8 cellular contexts compared by ENCODE assay signal in the genomic region with DNA sequence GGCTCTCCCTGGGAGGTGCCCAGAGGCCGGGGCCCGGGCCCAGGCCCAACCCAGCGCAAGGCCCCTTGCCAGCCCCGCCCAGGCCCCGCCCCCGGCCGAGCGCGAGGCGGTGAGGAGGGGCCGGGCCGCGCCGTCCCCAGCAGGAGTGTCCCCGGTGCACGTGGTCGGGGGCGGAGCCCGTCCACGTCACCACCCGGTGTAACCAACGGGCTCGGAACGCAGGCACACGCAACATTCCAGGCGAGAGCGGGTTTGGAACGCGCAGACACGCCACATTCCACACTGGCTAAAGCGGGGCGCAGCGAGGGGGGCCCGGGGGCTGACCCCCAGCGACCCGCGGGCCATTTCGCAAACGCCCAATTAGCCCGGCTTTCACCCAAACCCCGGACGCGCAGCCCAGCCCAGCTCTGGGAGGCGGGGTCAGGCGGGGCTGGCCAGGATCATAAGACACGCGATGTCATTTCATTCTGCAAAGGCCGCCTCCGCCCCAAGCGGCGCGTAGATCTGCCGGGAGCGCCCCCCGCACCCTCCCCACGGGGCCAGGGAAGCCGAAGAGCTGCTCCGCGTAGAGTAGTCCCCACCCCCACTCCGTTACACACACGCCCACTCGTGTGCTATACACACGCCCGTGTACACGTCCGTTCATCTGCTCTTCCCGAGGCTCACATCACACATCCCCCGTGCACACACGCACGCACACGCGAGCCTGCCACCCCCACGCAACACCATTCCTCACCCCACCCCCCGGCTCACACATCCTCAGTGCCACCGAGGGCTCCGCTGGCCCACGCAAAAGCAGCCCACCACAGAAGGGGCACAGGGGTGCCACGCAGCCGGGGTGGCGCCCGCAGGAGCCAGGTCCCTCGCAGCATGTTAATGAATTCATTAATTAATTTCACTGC. TPM values are rescaled to one million over a fixed set of nuclear protein-coding genes. Genes with fewer than 3 reads are reported as not detected.
DNase-seq lines count a peak whose midpoint lies in the region; ATAC-seq and TF ChIP-seq lines count a peak whose summit lies in the region.

No MANE protein-coding gene starts in this region.

- peak; percentile 57 for TF ChIP-seq POLR2A in GM10847 (IDR thresholded peaks at IDR 0.05; ENCODE audit: extremely low read depth, insufficient read length)
- peak in 3 of 4 donors; percentile 87 to 95 (median 91) for TF ChIP-seq POLR2A in upper lobe of left lung (IDR thresholded peaks at IDR 0.05)

- TF ChIP-seq EP300 in upper lobe of left lung (IDR thresholded peaks at IDR 0.05), result peak in 2 of 4 donors; percentile 55 to 80

- H3K4me3 ChIP-seq in upper lobe of left lung, result peak overlapping the region; percentile 66 to 93 (median 78)

- intact Hi-C loops in left cardiac atrium (cut with DNase I) (no loop called here), posterior vena cava (cut with DNase I) (no loop called here)

- H3K4me3 Mint-ChIP-seq in T-cell, result peak overlapping the region; percentile 94 to 99 (median 98)

- H3K36me3 Mint-ChIP-seq in T-cell, result no peaks in the 10 kb centered on the region

- POLR2A ChIA-PET in T-cell (lab: Charles Lee), result interaction anchor here (0.7 to 1.0 kb wide), 2 partner anchors 17 to 183 kb away, joined by 3 read pairs; no protein-coding TSS in a partner anchor

- peaks cover 47 to 60% (median 53%) of the 10 kb centered on the region in 3 donors for H3K4me1 Mint-ChIP-seq in T-cell

- peaks cover 55 to 72% (median 61%) of the 10 kb centered on the region in 4 donors for H3K4me1 ChIP-seq in upper lobe of left lung

- ATAC-seq in HG02571 (IDR thresholded peaks at IDR 0.05; ENCODE audit: unreplicated experiment) (peak; percentile 30), T-cell (replicated peaks in 1 of 4) (peak; percentile 50 to 59 (median 54)), left cardiac atrium (peak; percentile 65 to 72), upper lobe of left lung (ENCODE audit: low FRiP score in 2 of 2) (peak; percentile 78 to 86)

- no peaks in the 10 kb centered on the region for H3K27me3 Mint-ChIP-seq in T-cell

- H3K9me3 ChIP-seq in upper lobe of left lung, result no peaks in the 10 kb centered on the region

- TF ChIP-seq CTCF in upper lobe of left lung (IDR thresholded peaks at IDR 0.05), result peak in 3 of 6 experiments; percentile 8 to 15 (median 8)

- DNase-seq in NCI-H1092 treated with DMSO at 0.1 percent for 48 hours (lab: John Stamatoyannopoulos, UW) (peak; percentile 79), T-cell (peak; percentile 82 to 94 (median 88)), amniotic epithelial cell (ENCODE audit: low read depth) (peak; percentile 96), left cardiac atrium (peak; percentile 96), posterior vena cava (ENCODE audit: low spot score) (peak; percentile 99), upper lobe of left lung (peak; percentile 98 to 100)

- WGBS in upper lobe of left lung, 2 donors, result 0 to 1% methylated on average over 15 to 49 of the region's 82 CpGs

- CTCF ChIA-PET in T-cell (lab: Charles Lee), result interaction anchor here in 1 of 2 donors (0.6 kb wide), 1 partner anchor 17 kb away, joined by 3 read pairs; no protein-coding TSS in a partner anchor

- peaks cover 0 to 2% (median 0%) of the 10 kb centered on the region in 4 donors for H3K27me3 ChIP-seq in upper lobe of left lung

- no peaks in the 10 kb centered on the region for H3K9me3 Mint-ChIP-seq in T-cell

- H3K36me3 ChIP-seq in upper lobe of left lung, result no peaks in the 10 kb centered on the region

- peak overlapping the region; percentile 96 to 98 for H3K27ac Mint-ChIP-seq in T-cell

- H3K27ac ChIP-seq in upper lobe of left lung, result peak overlapping the region; percentile 98 to 99 (median 98)

RNA-seq across cellular contexts. Expression of a gene that starts 1.0 kb away (rescaled TPM):
- total RNA-seq in T-cell (10 to 100 TPM; 43.0 to 97.8 (median 58.2) TPM), left cardiac atrium (10 to 100 TPM; 11.2 to 12.7 TPM), posterior vena cava (10 to 100 TPM; 26.0 to 27.2 TPM), upper lobe of left lung (10 to 100 TPM; 14.9 to 68.1 (median 38.6) TPM)

Comparison
In these comparisons a context has a peak if more than half of its experiments do, and no peak if none do; other contexts are left out.
1. Peak in every context shown above with its lines: DNase-seq, ATAC-seq, H3K4me3 ChIP-seq and H3K27ac ChIP-seq.
2. ATAC-seq: peak in every context shown above with its lines; median percentile 82 in upper lobe of left lung; 68 in left cardiac atrium; 54 in T-cell; 30 in HG02571.